Comparison of ENCODE assay signal across 31 cellular contexts in genomic region chr2:84449055-84449454, GRCh38.
"Had no signal": no experiment of that assay in that cellular context is flagged by ENCODE, and none has a peak within 500 bp of the region (broad histone marks: within the 10 kb centered on the region; RNA-seq: fewer than 3 reads in every experiment).

No MANE protein-coding gene starts in this region.

- H3K27me3 Mint-ChIP-seq: activated CD4-positive, alpha-beta memory T cell treated with anti-CD3 and anti-CD28 coated beads, Interleukin-2, amount 10 ng/mL, durations not matched to agents 7 days and 5 days; activated CD4-positive, alpha-beta T cell treated with anti-CD3 and anti-CD28 coated beads, Interleukin-2, amount 10 ng/mL, durations not matched to agents 7 days and 5 days; activated naive CD4-positive, alpha-beta T cell treated with anti-CD3 and anti-CD28 coated beads, Interleukin-2, amount 10 ng/mL, durations not matched to agents 7 days and 5 days; activated naive CD8-positive, alpha-beta T cell treated with anti-CD3 and anti-CD28 coated beads, Interleukin-2, amount 10 ng/mL, durations not matched to agents 7 days and 5 days; activated T-cell treated with anti-CD3 and anti-CD28 coated beads, Interleukin-2, amount 50 U/mL, for 24 hours; brain had no signal

- H3K27ac ChIP-seq: ascending aorta, breast epithelium, cardiac muscle cell, colonic mucosa, esophagus muscularis mucosa, foreskin keratinocyte, heart left ventricle had no signal

- H3K4me3 ChIP-seq: ascending aorta, breast epithelium, cardiac muscle cell, colonic mucosa, esophagus muscularis mucosa, gastrocnemius medialis, heart left ventricle had no signal

- H3K27me3 ChIP-seq: ascending aorta, breast epithelium, cardiac muscle cell, colonic mucosa, esophagus muscularis mucosa, foreskin keratinocyte, gastrocnemius medialis, heart left ventricle had no signal

- H3K4me1 ChIP-seq: ascending aorta, breast epithelium, foreskin keratinocyte had no signal

- H3K9me3 Mint-ChIP-seq: activated CD4-positive, alpha-beta memory T cell treated with anti-CD3 and anti-CD28 coated beads, Interleukin-2, amount 10 ng/mL, durations not matched to agents 7 days and 5 days; activated CD4-positive, alpha-beta T cell treated with anti-CD3 and anti-CD28 coated beads, Interleukin-2, amount 10 ng/mL, durations not matched to agents 7 days and 5 days; activated naive CD4-positive, alpha-beta T cell treated with anti-CD3 and anti-CD28 coated beads, Interleukin-2, amount 10 ng/mL, durations not matched to agents 7 days and 5 days; activated naive CD4-positive, alpha-beta T cell treated with anti-CD3 and anti-CD28 coated beads, Interleukin-2, amount 50 U/mL, for 72 hours; activated naive CD8-positive, alpha-beta T cell treated with anti-CD3 and anti-CD28 coated beads, Interleukin-2, amount 10 ng/mL, durations not matched to agents 7 days and 5 days; activated T-cell treated with anti-CD3 and anti-CD28 coated beads, Interleukin-2, amount 50 U/mL, for 24 hours; activated T-cell treated with anti-CD3 and anti-CD28 coated beads, Interleukin-2, amount 50 U/mL, for 72 hours had no signal

- H3K9me3 ChIP-seq: ascending aorta, breast epithelium, colonic mucosa, esophagus muscularis mucosa, gastrocnemius medialis, heart left ventricle had no signal

- DNase-seq: activated CD4-positive, alpha-beta memory T cell treated with anti-CD3 and anti-CD28 coated beads, Interleukin-2, amount 10 ng/mL, durations not matched to agents 7 days and 5 days; activated CD4-positive, alpha-beta T cell treated with anti-CD3 and anti-CD28 coated beads for 4 hours; activated CD4-positive, alpha-beta T cell treated with anti-CD3 and anti-CD28 coated beads, Interleukin-2, amount 10 ng/mL, durations not matched to agents 7 days and 5 days; activated CD4-positive, alpha-beta T cell treated with anti-CD3 and anti-CD28 coated beads, Interleukin-2, amount 50 U/mL, for 4 hours; activated CD4-positive, CD25-positive, alpha-beta regulatory T cell; activated CD4-positive, CD25-positive, alpha-beta regulatory T cell treated with anti-CD3 and anti-CD28 coated beads, Interleukin-2, amount 50 U/mL, for 72 hours; activated CD8-positive, alpha-beta memory T cell treated with anti-CD3 and anti-CD28 coated beads, Interleukin-2, amount 50 U/mL, for 48 hours; activated gamma-delta T cell; activated naive CD4-positive, alpha-beta T cell; activated naive CD4-positive, alpha-beta T cell treated with anti-CD3 and anti-CD28 coated beads, Interleukin-2, amount 10 ng/mL, durations not matched to agents 7 days and 5 days; activated naive CD8-positive, alpha-beta T cell treated with anti-CD3 and anti-CD28 coated beads, Interleukin-2, amount 10 ng/mL, durations not matched to agents 7 days and 5 days; activated T-cell treated with anti-CD3 and anti-CD28 coated beads for 4 hours; activated T-cell treated with anti-CD3 and anti-CD28 coated beads, Interleukin-2, amount 50 U/mL, for 24 hours; activated T-cell treated with anti-CD3 and anti-CD28 coated beads, Interleukin-2, amount 50 U/mL, for 72 hours; central memory CD4-positive, alpha-beta T cell; cerebellar nuclear complex; colonic mucosa; effector CD8-positive, alpha-beta T cell; endodermal cell; erythroblast; foreskin keratinocyte; gastrocnemius medialis; glutamatergic neuron; heart left ventricle; T-helper 2 cell had no signal

- H3K27ac Mint-ChIP-seq: activated CD4-positive, alpha-beta memory T cell treated with anti-CD3 and anti-CD28 coated beads, Interleukin-2, amount 10 ng/mL, durations not matched to agents 7 days and 5 days; activated CD4-positive, alpha-beta T cell treated with anti-CD3 and anti-CD28 coated beads, Interleukin-2, amount 10 ng/mL, durations not matched to agents 7 days and 5 days; activated naive CD4-positive, alpha-beta T cell treated with anti-CD3 and anti-CD28 coated beads, Interleukin-2, amount 10 ng/mL, durations not matched to agents 7 days and 5 days; activated naive CD4-positive, alpha-beta T cell treated with anti-CD3 and anti-CD28 coated beads, Interleukin-2, amount 50 U/mL, for 72 hours; activated naive CD8-positive, alpha-beta T cell treated with anti-CD3 and anti-CD28 coated beads, Interleukin-2, amount 10 ng/mL, durations not matched to agents 7 days and 5 days; activated T-cell treated with anti-CD3 and anti-CD28 coated beads, Interleukin-2, amount 50 U/mL, for 24 hours; activated T-cell treated with anti-CD3 and anti-CD28 coated beads, Interleukin-2, amount 50 U/mL, for 72 hours; brain; endodermal cell had no signal

- H3K36me3 ChIP-seq: breast epithelium, colonic mucosa had no signal

- H3K4me3 Mint-ChIP-seq: activated CD4-positive, alpha-beta memory T cell treated with anti-CD3 and anti-CD28 coated beads, Interleukin-2, amount 10 ng/mL, durations not matched to agents 7 days and 5 days; activated CD4-positive, alpha-beta T cell treated with anti-CD3 and anti-CD28 coated beads, Interleukin-2, amount 10 ng/mL, durations not matched to agents 7 days and 5 days; activated naive CD4-positive, alpha-beta T cell treated with anti-CD3 and anti-CD28 coated beads, Interleukin-2, amount 10 ng/mL, durations not matched to agents 7 days and 5 days; activated naive CD8-positive, alpha-beta T cell treated with anti-CD3 and anti-CD28 coated beads, Interleukin-2, amount 10 ng/mL, durations not matched to agents 7 days and 5 days; activated T-cell treated with anti-CD3 and anti-CD28 coated beads, Interleukin-2, amount 50 U/mL, for 24 hours; activated T-cell treated with anti-CD3 and anti-CD28 coated beads, Interleukin-2, amount 50 U/mL, for 72 hours; brain; endodermal cell had no signal

- ATAC-seq: activated naive CD4-positive, alpha-beta T cell treated with anti-CD3 and anti-CD28 coated beads, Interleukin-2, amount 50 U/mL, for 72 hours; activated T-cell treated with anti-CD3 and anti-CD28 coated beads, Interleukin-2, amount 50 U/mL, for 72 hours; foreskin keratinocyte; gastrocnemius medialis; heart left ventricle had no signal
